ENCODE assay signal across 9 cellular contexts in genomic region chr7:55509322-55509721, GRCh38.
A peak's percentile ranks its signal among the peaks of the same experiment; 100 is the strongest.
DNase-seq lines count a peak whose midpoint lies in the region; ATAC-seq and TF ChIP-seq lines count a peak whose summit lies in the region.
"Had no signal": no experiment of that assay in that cellular context is flagged by ENCODE, and none has a peak within 500 bp of the region (broad histone marks: within the 10 kb centered on the region; RNA-seq: fewer than 3 reads in every experiment).

No MANE protein-coding gene starts in this region.

- no peak overlapping the region for H3K4me3 ChIP-seq in RWPE2 (ENCODE audit: severe bottlenecking)
- H3K4me3 ChIP-seq in mucosa of descending colon = no peak overlapping the region
- H3K4me3 ChIP-seq: SK-N-MC had no signal

- intact Hi-C loops in mucosa of descending colon (cut with DNase I, micrococcal nuclease) = no loop called here

- no peaks in the 10 kb centered on the region for H3K27me3 ChIP-seq in RWPE2 (ENCODE audit: insufficient read depth, poor library complexity, severe bottlenecking)

- H3K9me3 ChIP-seq in RWPE2 (ENCODE audit: severe bottlenecking) (no peaks in the 10 kb centered on the region), mucosa of descending colon (no peaks in the 10 kb centered on the region)

- peak; percentile 19 for ATAC-seq in GM21723 (IDR thresholded peaks at IDR 0.05; ENCODE audit: unreplicated experiment)
- peak; percentile 6; the same call in 1 of the 3 replicates for ATAC-seq in RWPE2 (ENCODE audit: low read depth)
- peak; percentile 39 for ATAC-seq in mucosa of descending colon

- TF ChIP-seq CTCF in RWPE2 (IDR thresholded peaks at IDR 0.05; ENCODE audit: poor library complexity, severe bottlenecking) (no peak), mucosa of descending colon (IDR thresholded peaks at IDR 0.05) (no peak)

- peak; percentile 28 for DNase-seq in NCI-H82 (lab: John Stamatoyannopoulos, UW)
- DNase-seq in NCI-H82 treated with DMSO at 0.1 percent for 48 hours (lab: John Stamatoyannopoulos, UW; ENCODE audit: unreplicated experiment) = no peak
- no peak for DNase-seq in RWPE2 (ENCODE audit: low spot score)
- DNase-seq in mucosa of descending colon = no peak
- no peak for DNase-seq in stimulated activated CD4-positive, alpha-beta T cell treated with anti-CD3 and anti-CD28 coated beads, Interleukin-12 subunit alpha, Interleukin-12 subunit beta, amount 100 ng/mL, for 4 hours
- no peak for DNase-seq in NCI-H2196 (lab: John Stamatoyannopoulos, UW; ENCODE audit: unreplicated experiment)
- DNase-seq in GM19238 (ENCODE audit: insufficient read length, low spot score) = no peak

- H3K36me3 ChIP-seq in RWPE2 (ENCODE audit: low read depth) (peaks cover 4% of the 10 kb centered on the region; the same call in 1 of the 2 replicates), mucosa of descending colon (ENCODE audit: low read depth) (no peaks in the 10 kb centered on the region)

- no peak overlapping the region for H3K27ac ChIP-seq in RWPE2 (ENCODE audit: poor library complexity, severe bottlenecking)
- H3K27ac ChIP-seq: SK-N-MC had no signal

- H3K4me1 ChIP-seq in RWPE2 (ENCODE audit: insufficient read depth, poor library complexity, severe bottlenecking) (peaks cover 17% of the 10 kb centered on the region), mucosa of descending colon (ENCODE audit: low read depth) (no peaks in the 10 kb centered on the region)
